26 cellular contexts compared by ENCODE assay signal in genomic region chr5:179427676-179428056, GRCh38.
"Had no signal": no experiment of that assay in that cellular context is flagged by ENCODE, and none has a peak within 500 bp of the region (broad histone marks: within the 10 kb centered on the region; RNA-seq: fewer than 3 reads in every experiment).

No MANE protein-coding gene starts in this region.

- ATAC-seq: activated T-cell treated with anti-CD3 and anti-CD28 coated beads, Interleukin-2, amount 50 U/mL, for 4 hours; T-cell had no signal

- H3K36me3 ChIP-seq: MG63, Peyer's patch had no signal

- FAIRE-seq: TTC549 had no signal

- H3K4me3 ChIP-seq: MG63, Peyer's patch had no signal

- H3K27me3 ChIP-seq: MG63, Peyer's patch had no signal

- DNase-seq: activated B cell treated with CpG ODN at 0.5 μM for 24 hours; activated CD4-positive, alpha-beta memory T cell treated with anti-CD3 and anti-CD28 coated beads for 36 hours; activated CD4-positive, alpha-beta T cell treated with anti-CD3 and anti-CD28 coated beads for 1 hour; activated CD4-positive, alpha-beta T cell treated with anti-CD3 and anti-CD28 coated beads, Interleukin-2, amount 10 ng/mL, durations not matched to agents 24 days and 14 days; activated CD8-positive, alpha-beta memory T cell treated with anti-CD3 and anti-CD28 coated beads for 24 hours; activated gamma-delta T cell treated with Interleukin-2 at 50 U/mL for 16 hours; activated naive CD4-positive, alpha-beta T cell treated with anti-CD3 and anti-CD28 coated beads, Interleukin-2, amount 10 ng/mL, durations not matched to agents 7 days and 5 days; activated naive CD8-positive, alpha-beta T cell treated with anti-CD3 and anti-CD28 coated beads for 36 hours; activated T-cell treated with anti-CD3 and anti-CD28 coated beads, Interleukin-2, amount 50 U/mL, for 4 hours; caudate nucleus; MG63; MV-4-11; NCI-H1092 treated with DMSO at 0.1 percent for 48 hours; NCI-H1417 treated with DMSO at 0.1 percent for 48 hours; NCI-H1694; NCI-H2029 treated with DMSO at 0.1 percent for 48 hours; NCI-H345; NCI-H510A; NCI-H69; SHP77 treated with DMSO at 0.1 percent for 48 hours; T-cell; T-helper 2 cell; T1000 had no signal

- H3K27ac ChIP-seq: Peyer's patch, RWPE1 had no signal

- H3K4me1 ChIP-seq: Peyer's patch had no signal

- H3K9me3 ChIP-seq: MG63, Peyer's patch had no signal
